16 cellular contexts compared by ENCODE assay signal in the genomic region with DNA sequence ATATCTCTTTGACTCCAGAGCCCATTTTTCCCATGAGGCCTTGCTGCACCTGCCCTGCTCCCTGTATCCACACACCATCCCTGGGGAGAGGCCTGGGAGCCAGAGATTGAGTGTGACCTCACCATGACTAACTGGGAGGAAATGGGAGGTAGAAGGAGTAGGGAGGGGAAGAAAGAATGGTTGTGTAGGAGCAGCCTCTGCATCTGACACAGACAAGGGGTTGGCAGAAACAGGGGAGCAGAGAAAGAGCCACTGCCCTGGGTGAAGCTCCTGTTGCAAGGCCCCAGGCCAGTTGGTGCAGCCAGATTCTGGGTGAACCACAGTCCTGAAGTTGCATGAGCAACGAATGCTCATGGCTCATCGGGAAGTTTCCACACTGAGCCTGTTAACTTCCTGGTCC. TPM values are rescaled to one million over a fixed set of nuclear protein-coding genes. Genes with fewer than 3 reads are reported as not detected.
DNase-seq lines count a peak whose midpoint lies in the region; ATAC-seq and TF ChIP-seq lines count a peak whose summit lies in the region.
"Had no signal": no experiment of that assay in that cellular context is flagged by ENCODE, and none has a peak within 500 bp of the region (broad histone marks: within the 10 kb centered on the region; RNA-seq: fewer than 3 reads in every experiment).

No MANE protein-coding gene starts in this region.

- no peaks in the 10 kb centered on the region for H3K36me3 Mint-ChIP-seq in WTC11
- H3K36me3 Mint-ChIP-seq in stimulated activated effector memory CD8-positive, alpha-beta T cell treated with anti-CD3 and anti-CD28 coated beads, Interleukin-12 subunit alpha, Interleukin-12 subunit beta, amount 100 ng/mL, for 72 hours, result no peaks in the 10 kb centered on the region
- H3K36me3 Mint-ChIP-seq: T-cell had no signal

- H3K9ac ChIP-seq in fibroblast of lung (ENCODE audit: insufficient read depth, low read length), result no peak overlapping the region

- CTCF ChIA-PET in WTC11 (lab: Charles Lee), result no interaction called here

- H3K4me2 ChIP-seq in fibroblast of lung (ENCODE audit: extremely low read depth, insufficient read depth, low read length), result peak overlapping the region; percentile 5

- H3K79me2 ChIP-seq in fibroblast of lung (ENCODE audit: control insufficient read depth, insufficient read depth, low read length), result no peaks in the 10 kb centered on the region

- H3K4me1 Mint-ChIP-seq in WTC11, result peaks cover 8% of the 10 kb centered on the region
- H3K4me1 Mint-ChIP-seq in stimulated activated effector memory CD8-positive, alpha-beta T cell treated with anti-CD3 and anti-CD28 coated beads, Interleukin-12 subunit alpha, Interleukin-12 subunit beta, amount 100 ng/mL, for 72 hours, result no peaks in the 10 kb centered on the region
- H3K4me1 Mint-ChIP-seq: T-cell had no signal

- H4K20me1 ChIP-seq in fibroblast of lung (ENCODE audit: control insufficient read depth, extremely low read depth, insufficient read depth, low read length), result no peaks in the 10 kb centered on the region

- H3K4me3 ChIP-seq in RWPE2 (ENCODE audit: severe bottlenecking) (no peak overlapping the region), fibroblast of lung (replicated peaks in 1 of 4; ENCODE audit: control extremely low read depth in 1 of 4, insufficient read depth in 1 of 4, low read depth in 3 of 4, low read length in 4 of 4) (no peak overlapping the region), skin epidermis (no peak overlapping the region)
- H3K4me3 ChIP-seq: lower lobe of right lung, thoracic aorta had no signal

- POLR2A ChIA-PET in WTC11 (lab: Charles Lee), result no interaction called here

- peaks cover 21% of the 10 kb centered on the region for H3K27me3 Mint-ChIP-seq in WTC11 (ENCODE audit: low read depth)

- no peak overlapping the region for H3K4me3 Mint-ChIP-seq in WTC11
- H3K4me3 Mint-ChIP-seq in stimulated activated effector memory CD8-positive, alpha-beta T cell treated with anti-CD3 and anti-CD28 coated beads, Interleukin-12 subunit alpha, Interleukin-12 subunit beta, amount 100 ng/mL, for 72 hours, result no peak overlapping the region
- H3K4me3 Mint-ChIP-seq: neural crest cell, T-cell had no signal

- TF ChIP-seq CTCF in RWPE2 (IDR thresholded peaks at IDR 0.05; ENCODE audit: poor library complexity, severe bottlenecking) (no peak), fibroblast of lung (conservative IDR thresholded peaks at IDR 0.05 in 1 of 2, IDR thresholded peaks at IDR 0.05 in 1 of 2; ENCODE audit: low read depth in 1 of 2, low read length in 2 of 2) (no peak), WTC11 (IDR thresholded peaks at IDR 0.05) (no peak)

- H3K9me3 Mint-ChIP-seq in WTC11, result no peaks in the 10 kb centered on the region
- no peaks in the 10 kb centered on the region for H3K9me3 Mint-ChIP-seq in stimulated activated effector memory CD8-positive, alpha-beta T cell treated with anti-CD3 and anti-CD28 coated beads, Interleukin-12 subunit alpha, Interleukin-12 subunit beta, amount 100 ng/mL, for 72 hours
- H3K9me3 Mint-ChIP-seq: neural crest cell, T-cell had no signal

- DNase-seq in H4 (ENCODE audit: low spot score) (peak; percentile 21), RWPE2 (ENCODE audit: low spot score) (no peak), fibroblast of lung (ENCODE audit: low read depth in 2 of 2) (peak; percentile 6 to 49), ureter (ENCODE audit: low spot score) (no peak), GDM1 (lab: John Stamatoyannopoulos, UW) (no peak), WTC11 (ENCODE audit: low spot score) (no peak)
- DNase-seq in stimulated activated effector memory CD8-positive, alpha-beta T cell treated with anti-CD3 and anti-CD28 coated beads, Interleukin-12 subunit alpha, Interleukin-12 subunit beta, amount 100 ng/mL, for 72 hours (ENCODE audit: low spot score in 2 of 2), result no peak
- DNase-seq: activated CD4-positive, alpha-beta T cell treated with anti-CD3 and anti-CD28 coated beads for 4 hours; activated T-cell treated with anti-CD3 and anti-CD28 coated beads, Interleukin-2, amount 50 U/mL, for 48 hours; hypothalamus; lower lobe of right lung; small intestine; T-cell had no signal

- H3K9me3 ChIP-seq in RWPE2 (ENCODE audit: severe bottlenecking), result no peaks in the 10 kb centered on the region
- H3K9me3 ChIP-seq in fibroblast of lung (ENCODE audit: control insufficient read depth, insufficient read depth, low read depth, low read length), result no peaks in the 10 kb centered on the region
- H3K9me3 ChIP-seq: lower lobe of right lung, thoracic aorta had no signal

- no peak overlapping the region for H3K27ac Mint-ChIP-seq in WTC11
- no peak overlapping the region for H3K27ac Mint-ChIP-seq in stimulated activated effector memory CD8-positive, alpha-beta T cell treated with anti-CD3 and anti-CD28 coated beads, Interleukin-12 subunit alpha, Interleukin-12 subunit beta, amount 100 ng/mL, for 72 hours
- H3K27ac Mint-ChIP-seq: T-cell had no signal

- H3K4me1 ChIP-seq in RWPE2 (ENCODE audit: insufficient read depth, poor library complexity, severe bottlenecking) (peaks cover 11% of the 10 kb centered on the region), fibroblast of lung (ENCODE audit: control insufficient read depth, extremely low read depth, insufficient read depth, low read length) (peaks cover 5% of the 10 kb centered on the region)
- H3K4me1 ChIP-seq: lower lobe of right lung had no signal

- ATAC-seq in RWPE2 (ENCODE audit: low read depth), result peak; percentile 96
- ATAC-seq in WTC11, result no peak
- ATAC-seq in stimulated activated effector memory CD8-positive, alpha-beta T cell treated with anti-CD3 and anti-CD28 coated beads, Interleukin-12 subunit alpha, Interleukin-12 subunit beta, amount 100 ng/mL, for 72 hours, result no peak
- ATAC-seq: lower lobe of right lung, T-cell had no signal

- H2AFZ ChIP-seq in fibroblast of lung (ENCODE audit: low read length), result no peak overlapping the region

- H3K27ac ChIP-seq in RWPE2 (ENCODE audit: poor library complexity, severe bottlenecking) (peak overlapping the region; percentile 33), fibroblast of lung (ENCODE audit: insufficient read depth, low read length) (no peak overlapping the region), skin epidermis (peak overlapping the region in 18 of 21 experiments; percentile 40 to 90 (median 78))
- H3K27ac ChIP-seq: lower lobe of right lung, thoracic aorta had no signal

- H3K36me3 ChIP-seq in RWPE2 (ENCODE audit: low read depth) (no peaks in the 10 kb centered on the region), fibroblast of lung (ENCODE audit: control insufficient read depth, insufficient read depth, low read length) (no peaks in the 10 kb centered on the region)
- H3K36me3 ChIP-seq: lower lobe of right lung, thoracic aorta had no signal

- H3K27me3 ChIP-seq in RWPE2 (ENCODE audit: insufficient read depth, poor library complexity, severe bottlenecking) (no peaks in the 10 kb centered on the region), fibroblast of lung (ENCODE audit: control insufficient read depth, insufficient read depth, low read length) (peaks cover 10% of the 10 kb centered on the region)

TF ChIP-seq in WTC11, 78 proteins besides CTCF, POLR2A, EP300 and RAD21 (continues in another document):
- TF ChIP-seq GTF2I (CRISPR knock-in tag; conservative IDR thresholded peaks at IDR 0.05), result no peak
- TF ChIP-seq GRHL2 (CRISPR knock-in tag; IDR thresholded peaks at IDR 0.05; ENCODE audit: insufficient replicate concordance, severe bottlenecking), result no peak
- TF ChIP-seq FOXP1 (CRISPR knock-in tag; IDR thresholded peaks at IDR 0.05; ENCODE audit: borderline replicate concordance), result no peak
- no peak for TF ChIP-seq KAT7 (CRISPR knock-in tag; IDR thresholded peaks at IDR 0.05; ENCODE audit: borderline replicate concordance)
- TF ChIP-seq SMAD4 (CRISPR knock-in tag; IDR thresholded peaks at IDR 0.05), result no peak
- TF ChIP-seq, protein P1, sequence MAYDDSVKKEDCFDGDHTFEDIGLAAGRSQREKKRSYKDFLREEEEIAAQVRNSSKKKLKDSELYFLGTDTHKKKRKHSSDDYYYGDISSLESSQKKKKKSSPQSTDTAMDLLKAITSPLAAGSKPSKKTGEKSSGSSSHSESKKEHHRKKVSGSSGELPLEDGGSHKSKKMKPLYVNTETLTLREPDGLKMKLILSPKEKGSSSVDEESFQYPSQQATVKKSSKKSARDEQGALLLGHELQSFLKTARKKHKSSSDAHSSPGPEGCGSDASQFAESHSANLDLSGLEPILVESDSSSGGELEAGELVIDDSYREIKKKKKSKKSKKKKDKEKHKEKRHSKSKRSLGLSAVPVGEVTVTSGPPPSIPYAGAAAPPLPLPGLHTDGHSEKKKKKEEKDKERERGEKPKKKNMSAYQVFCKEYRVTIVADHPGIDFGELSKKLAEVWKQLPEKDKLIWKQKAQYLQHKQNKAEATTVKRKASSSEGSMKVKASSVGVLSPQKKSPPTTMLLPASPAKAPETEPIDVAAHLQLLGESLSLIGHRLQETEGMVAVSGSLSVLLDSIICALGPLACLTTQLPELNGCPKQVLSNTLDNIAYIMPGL (CRISPR knock-in tag; IDR thresholded peaks at IDR 0.05), result no peak
- TF ChIP-seq RELA (CRISPR knock-in tag; IDR thresholded peaks at IDR 0.05; ENCODE audit: borderline replicate concordance), result no peak
- TF ChIP-seq HMGA2 (CRISPR knock-in tag; IDR thresholded peaks at IDR 0.05), result no peak

RNA-seq across cellular contexts. Expression of a gene that starts 32.4 kb away (rescaled TPM):
- 0.10 and 1.4 TPM in 2 replicates for total RNA-seq in H4 (2014; rRNA removed; shearing (Covaris generic))
- total RNA-seq in fibroblast of lung, result not detected in 2 replicates
- 0.23 TPM in 1 of 2 replicates, not detected in the other for polyA plus RNA-seq in fibroblast of lung
- 0.23 TPM in 1 of 2 replicates, not detected in the other for polyA plus RNA-seq in fibroblast of lung (2012)
- polyA minus RNA-seq in fibroblast of lung (ENCODE audit: low replicate concordance), result 1.4 TPM in 1 of 2 replicates, not detected in the other
- total RNA-seq in ureter, result 7.6 TPM
- 0.37 to 0.78 TPM (median 0.61 TPM) in 3 replicates for total RNA-seq in WTC11 (2021)
- total RNA-seq: neural crest cell, T-cell, thoracic aorta had no signal

RNA-seq across cellular contexts. Expression of a gene that starts 52.8 kb away (rescaled TPM):
- 5.4 and 6.3 TPM in 2 replicates for total RNA-seq in H4 (2014; rRNA removed; shearing (Covaris generic))
- 9.8 and 13.2 TPM in 2 replicates for total RNA-seq in fibroblast of lung
- 12.1 and 17.0 TPM in 2 replicates for polyA plus RNA-seq in fibroblast of lung
- polyA plus RNA-seq in fibroblast of lung (2012), result 9.3 and 12.0 TPM in 2 replicates
- polyA minus RNA-seq in fibroblast of lung (ENCODE audit: low replicate concordance), result 5.3 and 8.6 TPM in 2 replicates
- 5.6 TPM for total RNA-seq in ureter
- 8.2 to 10.2 TPM (median 8.3 TPM) in 3 replicates for total RNA-seq in WTC11 (2021)

Comparison
In these comparisons a context has a peak if more than half of its experiments do, and no peak if none do; other contexts are left out.
1. DNase-seq: peak in H4 (single experiment) and fibroblast of lung (2 of 2); none in RWPE2 (single experiment), ureter (single experiment), GDM1 (single experiment), WTC11 (single experiment) and stimulated activated effector memory CD8-positive, alpha-beta T cell treated with anti-CD3 and anti-CD28 coated beads, Interleukin-12 subunit alpha, Interleukin-12 subunit beta, amount 100 ng/mL, for 72 hours (0 of 2).